1 cellular context compared by ENCODE assay signal in genomic region chr16:14545346-14545884, GRCh38.
TF ChIP-seq lines count a peak whose summit lies in the region.

No MANE protein-coding gene starts in this region.

TF ChIP-seq in GM23338, 12 proteins besides CTCF, POLR2A, EP300 and RAD21 (continued from another document):
- TF ChIP-seq ZNF462 (CRISPR knock-in tag; IDR thresholded peaks at IDR 0.05) = no peak
